ENCODE assay signal across 8 cellular contexts in genomic region chr10:114470956-114471905, GRCh38.
A peak's percentile ranks its signal among the peaks of the same experiment; 100 is the strongest.
DNase-seq lines count a peak whose midpoint lies in the region; ATAC-seq, FAIRE-seq and TF ChIP-seq lines count a peak whose summit lies in the region.

No MANE protein-coding gene starts in this region.

- intact Hi-C loops in CD4-positive, alpha-beta T cell (cut with DNase I, micrococcal nuclease) = loop anchor here (1.0 to 5.0 kb wide), 7 partner anchors 77 to 316 kb away; no protein-coding TSS in a partner anchor
- intact Hi-C loops in activated CD4-positive, alpha-beta memory T cell treated with anti-CD3 and anti-CD28 coated beads for 36 hours (cut with micrococcal nuclease) = loop anchor here (1.0 to 5.0 kb wide), 8 partner anchors 16 to 316 kb away; no protein-coding TSS in a partner anchor

- peak overlapping the region; percentile 54 for H3K27ac Mint-ChIP-seq in CD4-positive, alpha-beta T cell
- H3K27ac Mint-ChIP-seq in activated CD4-positive, alpha-beta memory T cell treated with anti-CD3 and anti-CD28 coated beads for 36 hours = no peak overlapping the region
- H3K27ac Mint-ChIP-seq in mesothelial cell of epicardium = no peak overlapping the region

- H3K27me3 ChIP-seq in CD4-positive, alpha-beta T cell (ENCODE audit: control insufficient read depth, insufficient read depth, low read length) = no peaks in the 10 kb centered on the region

- TF ChIP-seq CTCF in CD4-positive, alpha-beta T cell (IDR thresholded peaks at IDR 0.05) = peak; percentile 95
- peak; percentile 90 for TF ChIP-seq CTCF in mesothelial cell of epicardium (IDR thresholded peaks at IDR 0.05; ENCODE audit: unreplicated experiment)

- CTCF ChIA-PET in CD4-positive, alpha-beta T cell (lab: Charles Lee) = interaction anchor here (0.5 to 2.1 kb wide), 34 partner anchors 9 to 659 kb away, joined by 3 to 19 read pairs (median 4); partner anchors contain the start of genes CCDC186 and FHIP2A
- CTCF ChIA-PET in activated CD4-positive, alpha-beta memory T cell treated with anti-CD3 and anti-CD28 coated beads for 36 hours (lab: Charles Lee) = interaction anchor here (0.6 to 5.5 kb wide), 43 partner anchors 8 to 1516 kb away, joined by 3 to 112 read pairs (median 5); partner anchors contain the start of gene FHIP2A

- peaks cover 83% of the 10 kb centered on the region for H3K36me3 Mint-ChIP-seq in CD4-positive, alpha-beta T cell (ENCODE audit: low read depth)
- H3K36me3 Mint-ChIP-seq in activated CD4-positive, alpha-beta memory T cell treated with anti-CD3 and anti-CD28 coated beads for 36 hours = peaks cover 5% of the 10 kb centered on the region
- peaks cover 22% of the 10 kb centered on the region for H3K36me3 Mint-ChIP-seq in mesothelial cell of epicardium

- H3K4me3 Mint-ChIP-seq in CD4-positive, alpha-beta T cell = peak overlapping the region; percentile 25
- no peak overlapping the region for H3K4me3 Mint-ChIP-seq in activated CD4-positive, alpha-beta memory T cell treated with anti-CD3 and anti-CD28 coated beads for 36 hours
- no peak overlapping the region for H3K4me3 Mint-ChIP-seq in mesothelial cell of epicardium

- no peaks in the 10 kb centered on the region for H3K27me3 Mint-ChIP-seq in CD4-positive, alpha-beta T cell
- no peaks in the 10 kb centered on the region for H3K27me3 Mint-ChIP-seq in activated CD4-positive, alpha-beta memory T cell treated with anti-CD3 and anti-CD28 coated beads for 36 hours
- no peaks in the 10 kb centered on the region for H3K27me3 Mint-ChIP-seq in mesothelial cell of epicardium (ENCODE audit: low read depth)

- peak overlapping the region; percentile 31 for H3K27ac ChIP-seq in CD4-positive, alpha-beta T cell (ENCODE audit: low read depth, low read length)

- FAIRE-seq in GM19239 (lab: Jason Lieb, UNC) = peak; percentile 81

- no peaks in the 10 kb centered on the region for H3K9me3 Mint-ChIP-seq in CD4-positive, alpha-beta T cell
- no peaks in the 10 kb centered on the region for H3K9me3 Mint-ChIP-seq in activated CD4-positive, alpha-beta memory T cell treated with anti-CD3 and anti-CD28 coated beads for 36 hours
- no peaks in the 10 kb centered on the region for H3K9me3 Mint-ChIP-seq in mesothelial cell of epicardium

- no peaks in the 10 kb centered on the region for H3K9me3 ChIP-seq in CD4-positive, alpha-beta T cell (ENCODE audit: control insufficient read depth, low read length)

- DNase-seq in CD4-positive, alpha-beta T cell = peak; percentile 45 to 67 (median 50)
- peak; percentile 57 for DNase-seq in GM19239 (ENCODE audit: insufficient read length, low spot score)
- peak; percentile 80 for DNase-seq in NCI-H69 (lab: John Stamatoyannopoulos, UW)
- peak; percentile 73 for DNase-seq in activated CD4-positive, alpha-beta memory T cell treated with anti-CD3 and anti-CD28 coated beads for 36 hours
- DNase-seq in effector CD8-positive, alpha-beta T cell (lab: John Stamatoyannopoulos, UW) = peak; percentile 50
- peak; percentile 31 to 60 for DNase-seq in mesothelial cell of epicardium (ENCODE audit: low spot score in 2 of 2, unreplicated experiment in 2 of 2)
- DNase-seq in stimulated activated CD8-positive, alpha-beta memory T cell treated with anti-CD3 and anti-CD28 coated beads, Interleukin-4, amount 100 ng/mL, for 24 hours (ENCODE audit: low read depth) = peak; percentile 28

- POLR2A ChIA-PET in CD4-positive, alpha-beta T cell (lab: Charles Lee) = interaction anchor here (0.6 to 1.7 kb wide), 17 partner anchors 11 to 367 kb away, joined by 3 to 13 read pairs (median 4); partner anchors contain the start of genes CCDC186 and FHIP2A
- POLR2A ChIA-PET in activated CD4-positive, alpha-beta memory T cell treated with anti-CD3 and anti-CD28 coated beads for 36 hours (lab: Charles Lee) = interaction anchor here (0.6 to 1.0 kb wide), 3 partner anchors 47 to 257 kb away, joined by 3 read pairs; no protein-coding TSS in a partner anchor

- peaks cover 52% of the 10 kb centered on the region for H3K4me1 Mint-ChIP-seq in CD4-positive, alpha-beta T cell (ENCODE audit: low read depth)
- peaks cover 10% of the 10 kb centered on the region for H3K4me1 Mint-ChIP-seq in activated CD4-positive, alpha-beta memory T cell treated with anti-CD3 and anti-CD28 coated beads for 36 hours (ENCODE audit: low read depth)
- no peaks in the 10 kb centered on the region for H3K4me1 Mint-ChIP-seq in mesothelial cell of epicardium

- ATAC-seq in CD4-positive, alpha-beta T cell (ENCODE audit: poor library complexity) = peak; percentile 84
- ATAC-seq in HG03342 (IDR thresholded peaks at IDR 0.05; ENCODE audit: unreplicated experiment) = peak; percentile 93

Comparison
In these comparisons a context has a peak if more than half of its experiments do, and no peak if none do; other contexts are left out.
1. Peak in every context shown above with its lines: DNase-seq, ATAC-seq and H3K27ac ChIP-seq.
2. DNase-seq: peak in every context shown above with its lines; median percentile 80 in NCI-H69; 73 in activated CD4-positive, alpha-beta memory T cell treated with anti-CD3 and anti-CD28 coated beads for 36 hours; 57 in GM19239; 50 in CD4-positive, alpha-beta T cell; 50 in effector CD8-positive, alpha-beta T cell; 46 in mesothelial cell of epicardium; 28 in stimulated activated CD8-positive, alpha-beta memory T cell treated with anti-CD3 and anti-CD28 coated beads, Interleukin-4, amount 100 ng/mL, for 24 hours.